7 cellular contexts compared by ENCODE assay signal in the genomic region with DNA sequence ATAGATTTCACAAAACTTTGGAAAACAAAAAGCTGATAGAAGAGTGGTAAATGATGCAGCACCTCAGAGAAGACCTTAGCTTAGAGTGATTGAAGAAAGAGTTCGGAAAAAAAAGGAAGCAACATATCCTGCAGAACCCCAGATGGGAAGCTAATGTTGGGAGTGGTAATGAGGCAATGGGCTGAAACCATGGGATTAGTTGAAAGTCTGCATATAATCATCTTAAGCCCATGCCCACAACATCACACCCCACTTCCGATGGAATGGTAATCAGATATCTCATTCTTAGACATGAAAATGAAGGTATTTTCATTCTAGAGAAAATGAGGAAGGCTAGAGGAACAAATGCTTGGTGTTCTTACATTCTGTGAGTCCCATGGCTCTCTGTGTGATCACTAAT.
"Had no signal": no experiment of that assay in that cellular context is flagged by ENCODE, and none has a peak within 500 bp of the region (broad histone marks: within the 10 kb centered on the region; RNA-seq: fewer than 3 reads in every experiment).

No MANE protein-coding gene starts in this region.

- DNase-seq: GOT3, H9, HCEC 1CT, KG1 had no signal

- H3K27ac Mint-ChIP-seq: H9, IgD-negative memory B cell had no signal

- H3K4me3 Mint-ChIP-seq: H9, IgD-negative memory B cell had no signal

- H3K9me3 Mint-ChIP-seq: H9, IgD-negative memory B cell had no signal

- FAIRE-seq: H54, HepG2 had no signal

- H3K36me3 Mint-ChIP-seq: IgD-negative memory B cell had no signal

- H3K4me1 Mint-ChIP-seq: IgD-negative memory B cell had no signal

- H3K27me3 Mint-ChIP-seq: IgD-negative memory B cell had no signal

- ATAC-seq: HepG2 had no signal
